Comparison of ENCODE assay signal across 15 cellular contexts in genomic region chr3:73080201-73080966, GRCh38. TPM values are rescaled to one million over a fixed set of nuclear protein-coding genes. Genes with fewer than 3 reads are reported as not detected.
DNase-seq lines count a peak whose midpoint lies in the region; ATAC-seq and TF ChIP-seq lines count a peak whose summit lies in the region.
"Had no signal": no experiment of that assay in that cellular context is flagged by ENCODE, and none has a peak within 500 bp of the region (broad histone marks: within the 10 kb centered on the region; RNA-seq: fewer than 3 reads in every experiment).

No MANE protein-coding gene starts in this region.

- no peaks in the 10 kb centered on the region for H3K27me3 ChIP-seq in uterus

- no peaks in the 10 kb centered on the region for H3K9me3 ChIP-seq in uterus

- no peaks in the 10 kb centered on the region for H3K4me1 ChIP-seq in uterus

- peak; percentile 79 for ATAC-seq in GM21360 (IDR thresholded peaks at IDR 0.05; ENCODE audit: unreplicated experiment)
- no peak for ATAC-seq in left lobe of liver
- ATAC-seq: Right ventricle myocardium inferior had no signal

- H3K36me3 ChIP-seq in uterus: no peaks in the 10 kb centered on the region

- DNase-seq in stimulated activated CD4-positive, alpha-beta T cell treated with anti-CD3 and anti-CD28 coated beads, Interleukin-1b, Interleukin-23, amount 100 ng/mL, for 48 hours: peak; percentile 18
- DNase-seq in stimulated activated CD4-positive, alpha-beta T cell treated with anti-CD3 and anti-CD28 coated beads, Interleukin-4, amount 100 ng/mL, for 4 hours: no peak
- DNase-seq in NCI-H2171 treated with DMSO at 0.1 percent for 48 hours (lab: John Stamatoyannopoulos, UW): peak; percentile 88
- no peak for DNase-seq in uterus
- DNase-seq in T1000 (lab: John Stamatoyannopoulos, UW): no peak
- no peak for DNase-seq in activated CD4-positive, CD25-positive, alpha-beta regulatory T cell treated with anti-CD3 and anti-CD28 coated beads, Interleukin-2, amount 50 U/mL, for 72 hours
- DNase-seq in left lobe of liver (ENCODE audit: low spot score): no peak
- DNase-seq: activated CD4-positive, alpha-beta T cell treated with anti-CD3 and anti-CD28 coated beads, Interleukin-2, amount 10 ng/mL, durations not matched to agents 7 days and 5 days; activated naive CD4-positive, alpha-beta T cell treated with anti-CD3 and anti-CD28 coated beads, Interleukin-2, amount 50 U/mL, for 16 hours; erythroblast; HFFc6; islet precursor cell; NCI-H2081 had no signal

- no peak overlapping the region for H3K4me3 ChIP-seq in uterus

- H3K27ac ChIP-seq in uterus: no peak overlapping the region

- TF ChIP-seq POLR2A in uterus (IDR thresholded peaks at IDR 0.05): no peak

- intact Hi-C loops in uterus (cut with DNase I; ENCODE audit: low total_unique reads): no loop called here

- TF ChIP-seq CTCF in uterus (IDR thresholded peaks at IDR 0.05): no peak

RNA-seq across cellular contexts. Expression of gene EBLN2, which starts 18.9 kb away (rescaled TPM):
- total RNA-seq in uterus (10 to 100 TPM in 2 of 4 donors, 1 to 10 TPM in 2; 4.7 to 20.5 (median 11.3) TPM), left lobe of liver (2.0 TPM)

Comparison
In these comparisons a context has a peak if more than half of its experiments do, and no peak if none do; other contexts are left out.
1. DNase-seq: peak in stimulated activated CD4-positive, alpha-beta T cell treated with anti-CD3 and anti-CD28 coated beads, Interleukin-1b, Interleukin-23, amount 100 ng/mL, for 48 hours (single experiment) and NCI-H2171 treated with DMSO at 0.1 percent for 48 hours (single experiment); none in stimulated activated CD4-positive, alpha-beta T cell treated with anti-CD3 and anti-CD28 coated beads, Interleukin-4, amount 100 ng/mL, for 4 hours (0 of 2), uterus (0 of 2), T1000 (single experiment), activated CD4-positive, CD25-positive, alpha-beta regulatory T cell treated with anti-CD3 and anti-CD28 coated beads, Interleukin-2, amount 50 U/mL, for 72 hours (single experiment) and left lobe of liver (single experiment).